In the genomic region with DNA sequence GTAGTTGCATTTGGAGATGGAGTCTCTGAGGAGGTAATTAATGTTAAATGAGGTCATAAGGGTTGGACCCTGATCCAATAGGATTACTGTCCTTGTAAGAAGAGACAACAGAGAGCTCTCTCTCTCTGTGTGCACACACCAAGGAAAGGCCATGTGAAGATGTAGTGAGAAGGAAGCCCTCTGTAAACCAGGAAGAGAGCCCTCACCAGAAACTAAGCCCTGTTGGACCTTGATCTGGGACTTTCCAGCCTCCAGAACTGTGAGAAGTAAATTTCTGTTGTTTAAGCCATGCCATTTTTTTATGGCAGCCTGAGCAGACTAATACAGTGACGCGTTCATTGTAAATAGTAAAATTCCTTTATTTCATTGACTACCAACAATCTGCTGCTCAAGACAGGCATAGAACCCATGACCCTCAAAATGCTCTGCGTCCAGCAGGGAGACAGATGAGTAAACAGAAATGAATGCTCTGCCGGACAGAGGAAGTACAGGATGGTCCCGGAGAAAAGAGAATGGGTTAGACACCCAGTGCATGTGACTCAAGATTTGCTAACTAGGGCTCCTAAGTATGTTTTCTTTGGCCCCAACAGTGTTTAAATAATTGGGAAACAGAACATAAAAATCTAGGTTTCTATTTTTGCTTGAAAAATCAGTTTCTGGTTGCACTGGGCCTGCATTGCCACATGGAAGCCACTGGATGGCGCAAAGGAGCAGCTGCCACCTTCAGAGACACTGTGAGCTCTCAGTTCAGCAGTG, we compare ENCODE assay signal across 1 cellular context.
TF ChIP-seq lines count a peak whose summit lies in the region.

No MANE protein-coding gene starts in this region.

TF ChIP-seq in GM23338, 12 proteins besides CTCF, POLR2A, EP300 and RAD21:
- TF ChIP-seq, protein P1, sequence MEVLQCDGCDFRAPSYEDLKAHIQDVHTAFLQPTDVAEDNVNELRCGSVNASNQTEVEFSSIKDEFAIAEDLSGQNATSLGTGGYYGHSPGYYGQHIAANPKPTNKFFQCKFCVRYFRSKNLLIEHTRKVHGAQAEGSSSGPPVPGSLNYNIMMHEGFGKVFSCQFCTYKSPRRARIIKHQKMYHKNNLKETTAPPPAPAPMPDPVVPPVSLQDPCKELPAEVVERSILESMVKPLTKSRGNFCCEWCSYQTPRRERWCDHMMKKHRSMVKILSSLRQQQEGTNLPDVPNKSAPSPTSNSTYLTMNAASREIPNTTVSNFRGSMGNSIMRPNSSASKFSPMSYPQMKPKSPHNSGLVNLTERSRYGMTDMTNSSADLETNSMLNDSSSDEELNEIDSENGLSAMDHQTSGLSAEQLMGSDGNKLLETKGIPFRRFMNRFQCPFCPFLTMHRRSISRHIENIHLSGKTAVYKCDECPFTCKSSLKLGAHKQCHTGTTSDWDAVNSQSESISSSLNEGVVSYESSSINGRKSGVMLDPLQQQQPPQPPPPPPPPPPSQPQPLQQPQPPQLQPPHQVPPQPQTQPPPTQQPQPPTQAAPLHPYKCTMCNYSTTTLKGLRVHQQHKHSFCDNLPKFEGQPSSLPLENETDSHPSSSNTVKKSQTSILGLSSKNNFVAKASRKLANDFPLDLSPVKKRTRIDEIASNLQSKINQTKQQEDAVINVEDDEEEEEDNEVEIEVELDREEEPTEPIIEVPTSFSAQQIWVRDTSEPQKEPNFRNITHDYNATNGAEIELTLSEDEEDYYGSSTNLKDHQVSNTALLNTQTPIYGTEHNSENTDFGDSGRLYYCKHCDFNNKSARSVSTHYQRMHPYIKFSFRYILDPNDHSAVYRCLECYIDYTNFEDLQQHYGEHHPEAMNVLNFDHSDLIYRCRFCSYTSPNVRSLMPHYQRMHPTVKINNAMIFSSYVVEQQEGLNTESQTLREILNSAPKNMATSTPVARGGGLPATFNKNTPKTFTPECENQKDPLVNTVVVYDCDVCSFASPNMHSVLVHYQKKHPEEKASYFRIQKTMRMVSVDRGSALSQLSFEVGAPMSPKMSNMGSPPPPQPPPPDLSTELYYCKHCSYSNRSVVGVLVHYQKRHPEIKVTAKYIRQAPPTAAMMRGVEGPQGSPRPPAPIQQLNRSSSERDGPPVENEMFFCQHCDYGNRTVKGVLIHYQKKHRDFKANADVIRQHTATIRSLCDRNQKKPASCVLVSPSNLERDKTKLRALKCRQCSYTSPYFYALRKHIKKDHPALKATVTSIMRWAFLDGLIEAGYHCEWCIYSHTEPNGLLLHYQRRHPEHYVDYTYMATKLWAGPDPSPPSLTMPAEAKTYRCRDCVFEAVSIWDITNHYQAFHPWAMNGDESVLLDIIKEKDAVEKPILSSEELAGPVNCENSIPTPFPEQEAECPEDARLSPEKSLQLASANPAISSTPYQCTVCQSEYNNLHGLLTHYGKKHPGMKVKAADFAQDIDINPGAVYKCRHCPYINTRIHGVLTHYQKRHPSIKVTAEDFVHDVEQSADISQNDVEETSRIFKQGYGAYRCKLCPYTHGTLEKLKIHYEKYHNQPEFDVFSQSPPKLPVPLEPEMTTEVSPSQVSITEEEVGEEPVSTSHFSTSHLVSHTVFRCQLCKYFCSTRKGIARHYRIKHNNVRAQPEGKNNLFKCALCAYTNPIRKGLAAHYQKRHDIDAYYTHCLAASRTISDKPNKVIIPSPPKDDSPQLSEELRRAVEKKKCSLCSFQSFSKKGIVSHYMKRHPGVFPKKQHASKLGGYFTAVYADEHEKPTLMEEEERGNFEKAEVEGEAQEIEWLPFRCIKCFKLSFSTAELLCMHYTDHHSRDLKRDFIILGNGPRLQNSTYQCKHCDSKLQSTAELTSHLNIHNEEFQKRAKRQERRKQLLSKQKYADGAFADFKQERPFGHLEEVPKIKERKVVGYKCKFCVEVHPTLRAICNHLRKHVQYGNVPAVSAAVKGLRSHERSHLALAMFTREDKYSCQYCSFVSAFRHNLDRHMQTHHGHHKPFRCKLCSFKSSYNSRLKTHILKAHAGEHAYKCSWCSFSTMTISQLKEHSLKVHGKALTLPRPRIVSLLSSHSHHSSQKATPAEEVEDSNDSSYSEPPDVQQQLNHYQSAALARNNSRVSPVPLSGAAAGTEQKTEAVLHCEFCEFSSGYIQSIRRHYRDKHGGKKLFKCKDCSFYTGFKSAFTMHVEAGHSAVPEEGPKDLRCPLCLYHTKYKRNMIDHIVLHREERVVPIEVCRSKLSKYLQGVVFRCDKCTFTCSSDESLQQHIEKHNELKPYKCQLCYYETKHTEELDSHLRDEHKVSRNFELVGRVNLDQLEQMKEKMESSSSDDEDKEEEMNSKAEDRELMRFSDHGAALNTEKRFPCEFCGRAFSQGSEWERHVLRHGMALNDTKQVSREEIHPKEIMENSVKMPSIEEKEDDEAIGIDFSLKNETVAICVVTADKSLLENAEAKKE (CRISPR knock-in tag; IDR thresholded peaks at IDR 0.05): no peak
- no peak for TF ChIP-seq NANOG (IDR thresholded peaks at IDR 0.05; ENCODE audit: borderline replicate concordance)
